Comparison of ENCODE assay signal across 10 cellular contexts in the genomic region with DNA sequence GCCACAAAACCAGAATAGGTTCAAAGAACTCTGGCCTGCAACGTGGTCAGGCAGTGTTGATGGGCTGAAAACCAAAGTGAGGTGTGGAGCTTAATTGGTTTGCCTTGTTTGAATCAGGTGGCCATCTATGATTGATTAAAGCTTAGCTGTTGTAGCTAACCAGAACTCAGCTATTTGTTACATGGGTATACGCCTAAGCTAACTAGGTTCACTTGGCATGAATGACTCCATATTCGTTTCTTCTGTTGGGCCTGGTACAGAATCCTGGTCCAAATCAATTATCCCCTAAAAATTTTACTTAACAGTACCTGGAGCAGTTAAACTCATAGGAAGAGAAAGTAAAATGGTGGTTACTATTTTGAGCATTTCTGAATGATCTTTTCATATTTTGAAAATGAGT. TPM values are rescaled to one million over a fixed set of nuclear protein-coding genes. Genes with fewer than 3 reads are reported as not detected.
"Had no signal": no experiment of that assay in that cellular context is flagged by ENCODE, and none has a peak within 500 bp of the region (broad histone marks: within the 10 kb centered on the region; RNA-seq: fewer than 3 reads in every experiment).

No MANE protein-coding gene starts in this region.

- H3K4me1 ChIP-seq: HAP-1 had no signal

- ATAC-seq: HepG2 had no signal

- FAIRE-seq: HepG2 had no signal

- H3K36me3 ChIP-seq: HAP-1 had no signal

- H3K9me3 Mint-ChIP-seq: IgD-negative memory B cell had no signal

- H3K27me3 Mint-ChIP-seq: IgD-negative memory B cell had no signal

- H2AFZ ChIP-seq: GM23248 had no signal

- DNase-seq: GM23248, GOT3, H7, KG1 had no signal

- H3K27ac ChIP-seq: GM23248, HL-60 had no signal

- H3K9ac ChIP-seq: GM23248 had no signal

- H3K4me3 Mint-ChIP-seq: IgD-negative memory B cell had no signal

- H3K9me3 ChIP-seq: HAP-1 had no signal

- H3K4me3 ChIP-seq: GM23248, HAP-1 had no signal

RNA-seq across cellular contexts. Expression of gene BAIAP2L2, which starts 7.7 kb away (rescaled TPM):
- total RNA-seq: H4, HT1080 had no signal
- polyA plus RNA-seq: IgD-negative memory B cell had no signal

RNA-seq across cellular contexts. Expression of gene SLC16A8, which starts 34.2 kb away (rescaled TPM):
- total RNA-seq: H4, H7, HepG2, HT1080 had no signal
- polyA plus RNA-seq: HepG2, IgD-negative memory B cell had no signal
